1 cellular context compared by ENCODE assay signal in the genomic region with DNA sequence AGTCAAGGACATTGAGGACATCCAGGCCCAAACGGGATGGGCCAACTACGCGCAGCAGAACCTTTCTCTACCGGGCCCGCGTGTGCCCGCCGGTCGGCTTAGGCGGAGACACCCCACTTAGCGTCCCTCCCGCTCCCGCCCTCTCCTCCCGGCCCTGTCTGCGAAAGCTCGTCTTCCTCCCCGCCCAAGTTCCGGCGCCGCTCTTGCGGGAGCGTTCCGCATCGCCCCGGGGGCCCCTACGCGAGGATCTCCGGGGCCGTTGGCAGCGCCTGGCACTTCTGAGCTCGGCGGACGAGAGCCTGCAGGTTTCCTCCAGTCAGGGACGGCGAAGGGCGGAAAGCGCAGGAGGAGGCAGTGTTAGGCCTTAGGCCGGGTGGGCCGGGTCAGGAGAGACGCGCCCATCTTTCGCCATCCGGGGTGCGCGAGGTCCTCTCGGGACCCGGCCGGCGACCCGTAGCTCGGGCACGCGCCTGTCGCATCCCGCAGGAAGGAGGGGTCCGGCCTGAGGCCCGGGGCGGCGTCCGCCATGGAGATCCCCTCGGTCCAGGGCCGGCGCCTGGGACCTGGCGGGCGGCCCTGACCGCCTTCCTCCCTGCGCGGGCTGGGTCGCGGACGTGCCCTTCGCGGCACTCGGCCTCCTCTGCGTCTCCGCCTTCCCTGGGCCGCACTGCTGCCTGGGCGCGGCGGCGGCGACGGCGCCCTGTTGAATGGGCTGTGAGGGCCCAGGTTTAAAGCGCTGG.
TF ChIP-seq lines count a peak whose summit lies in the region.

Gene FEM1B, plus strand, starts transcription at position 141 of the 740 bp plus-strand sequence. CDS start 673 bp downstream, outside the sequence.

TF ChIP-seq in HepG2, 621 proteins besides CTCF, POLR2A, EP300 and RAD21 (continued from another document and continues in another):
- TF ChIP-seq, protein P1, sequence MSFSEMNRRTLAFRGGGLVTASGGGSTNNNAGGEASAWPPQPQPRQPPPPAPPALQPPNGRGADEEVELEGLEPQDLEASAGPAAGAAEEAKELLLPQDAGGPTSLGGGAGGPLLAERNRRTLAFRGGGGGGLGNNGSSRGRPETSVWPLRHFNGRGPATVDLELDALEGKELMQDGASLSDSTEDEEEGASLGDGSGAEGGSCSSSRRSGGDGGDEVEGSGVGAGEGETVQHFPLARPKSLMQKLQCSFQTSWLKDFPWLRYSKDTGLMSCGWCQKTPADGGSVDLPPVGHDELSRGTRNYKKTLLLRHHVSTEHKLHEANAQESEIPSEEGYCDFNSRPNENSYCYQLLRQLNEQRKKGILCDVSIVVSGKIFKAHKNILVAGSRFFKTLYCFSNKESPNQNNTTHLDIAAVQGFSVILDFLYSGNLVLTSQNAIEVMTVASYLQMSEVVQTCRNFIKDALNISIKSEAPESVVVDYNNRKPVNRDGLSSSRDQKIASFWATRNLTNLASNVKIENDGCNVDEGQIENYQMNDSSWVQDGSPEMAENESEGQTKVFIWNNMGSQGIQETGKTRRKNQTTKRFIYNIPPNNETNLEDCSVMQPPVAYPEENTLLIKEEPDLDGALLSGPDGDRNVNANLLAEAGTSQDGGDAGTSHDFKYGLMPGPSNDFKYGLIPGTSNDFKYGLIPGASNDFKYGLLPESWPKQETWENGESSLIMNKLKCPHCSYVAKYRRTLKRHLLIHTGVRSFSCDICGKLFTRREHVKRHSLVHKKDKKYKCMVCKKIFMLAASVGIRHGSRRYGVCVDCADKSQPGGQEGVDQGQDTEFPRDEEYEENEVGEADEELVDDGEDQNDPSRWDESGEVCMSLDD (CRISPR knock-in tag; IDR thresholded peaks at IDR 0.05; ENCODE audit: borderline replicate concordance) = 0 out of 2 replicates have a peak, but pooled peaks have one; percentile 10
- peak; percentile 73; the same call in 1 of the 2 replicates for TF ChIP-seq ZNF124 (CRISPR knock-in tag; IDR thresholded peaks at IDR 0.05)
- no peak; the same call in 1 of the 2 replicates for TF ChIP-seq ZNF709 (CRISPR knock-in tag; IDR thresholded peaks at IDR 0.05)
- TF ChIP-seq ZFP36L1 (CRISPR knock-in tag; IDR thresholded peaks at IDR 0.05) = no peak
- TF ChIP-seq ASH2L (IDR thresholded peaks at IDR 0.05; ENCODE audit: insufficient read length, low read depth, low read length) = peak; percentile 94
- TF ChIP-seq ZNF296 (CRISPR knock-in tag; conservative IDR thresholded peaks at IDR 0.05) = 0 out of 2 replicates have a peak, but pooled peaks have one; percentile 50
- TF ChIP-seq ZNF180 (CRISPR knock-in tag; IDR thresholded peaks at IDR 0.05; ENCODE audit: borderline replicate concordance, low read depth) = no peak
- peak; percentile 92 for TF ChIP-seq POGZ (CRISPR knock-in tag; IDR thresholded peaks at IDR 0.05)
- TF ChIP-seq PITX1 (CRISPR knock-in tag; IDR thresholded peaks at IDR 0.05) = peak; percentile 92
- TF ChIP-seq ATRX (CRISPR knock-in tag; IDR thresholded peaks at IDR 0.05; ENCODE audit: borderline replicate concordance) = no peak
- TF ChIP-seq NR2F1 (CRISPR knock-in tag; IDR thresholded peaks at IDR 0.05) = peak; percentile 11 to 32; a peak in 2 of 4 replicates
- TF ChIP-seq ZNF407 (CRISPR knock-in tag; IDR thresholded peaks at IDR 0.05; ENCODE audit: not compliant biosample characterization) = no peak
- TF ChIP-seq LBX2 (CRISPR knock-in tag; IDR thresholded peaks at IDR 0.05; ENCODE audit: borderline replicate concordance) = no peak
- TF ChIP-seq ZNF556 (CRISPR knock-in tag; IDR thresholded peaks at IDR 0.05; ENCODE audit: borderline replicate concordance) = peak; percentile 63; the same call in 1 of the 2 replicates
- peak; percentile 58; the same call in 1 of the 2 replicates for TF ChIP-seq CENPT (CRISPR knock-in tag; IDR thresholded peaks at IDR 0.05; ENCODE audit: low read depth)
- TF ChIP-seq MZF1 (CRISPR knock-in tag; IDR thresholded peaks at IDR 0.05; ENCODE audit: borderline replicate concordance) = 0 out of 2 replicates have a peak, but pooled peaks have one; percentile 20
- no peak for TF ChIP-seq KIAA2018 (CRISPR knock-in tag; IDR thresholded peaks at IDR 0.05; ENCODE audit: borderline replicate concordance)
- TF ChIP-seq SNAI1 (CRISPR knock-in tag; IDR thresholded peaks at IDR 0.05; ENCODE audit: borderline replicate concordance) = peak; percentile 97
- TF ChIP-seq HMGA1 (CRISPR knock-in tag; conservative IDR thresholded peaks at IDR 0.05) = no peak
- TF ChIP-seq GATAD1 (CRISPR knock-in tag; IDR thresholded peaks at IDR 0.05) = peak; percentile 92
- TF ChIP-seq HNRNPK (IDR thresholded peaks at IDR 0.05; ENCODE audit: low read depth, low read length, poor library complexity, severe bottlenecking) = peak; percentile 74
- TF ChIP-seq, protein P2, sequence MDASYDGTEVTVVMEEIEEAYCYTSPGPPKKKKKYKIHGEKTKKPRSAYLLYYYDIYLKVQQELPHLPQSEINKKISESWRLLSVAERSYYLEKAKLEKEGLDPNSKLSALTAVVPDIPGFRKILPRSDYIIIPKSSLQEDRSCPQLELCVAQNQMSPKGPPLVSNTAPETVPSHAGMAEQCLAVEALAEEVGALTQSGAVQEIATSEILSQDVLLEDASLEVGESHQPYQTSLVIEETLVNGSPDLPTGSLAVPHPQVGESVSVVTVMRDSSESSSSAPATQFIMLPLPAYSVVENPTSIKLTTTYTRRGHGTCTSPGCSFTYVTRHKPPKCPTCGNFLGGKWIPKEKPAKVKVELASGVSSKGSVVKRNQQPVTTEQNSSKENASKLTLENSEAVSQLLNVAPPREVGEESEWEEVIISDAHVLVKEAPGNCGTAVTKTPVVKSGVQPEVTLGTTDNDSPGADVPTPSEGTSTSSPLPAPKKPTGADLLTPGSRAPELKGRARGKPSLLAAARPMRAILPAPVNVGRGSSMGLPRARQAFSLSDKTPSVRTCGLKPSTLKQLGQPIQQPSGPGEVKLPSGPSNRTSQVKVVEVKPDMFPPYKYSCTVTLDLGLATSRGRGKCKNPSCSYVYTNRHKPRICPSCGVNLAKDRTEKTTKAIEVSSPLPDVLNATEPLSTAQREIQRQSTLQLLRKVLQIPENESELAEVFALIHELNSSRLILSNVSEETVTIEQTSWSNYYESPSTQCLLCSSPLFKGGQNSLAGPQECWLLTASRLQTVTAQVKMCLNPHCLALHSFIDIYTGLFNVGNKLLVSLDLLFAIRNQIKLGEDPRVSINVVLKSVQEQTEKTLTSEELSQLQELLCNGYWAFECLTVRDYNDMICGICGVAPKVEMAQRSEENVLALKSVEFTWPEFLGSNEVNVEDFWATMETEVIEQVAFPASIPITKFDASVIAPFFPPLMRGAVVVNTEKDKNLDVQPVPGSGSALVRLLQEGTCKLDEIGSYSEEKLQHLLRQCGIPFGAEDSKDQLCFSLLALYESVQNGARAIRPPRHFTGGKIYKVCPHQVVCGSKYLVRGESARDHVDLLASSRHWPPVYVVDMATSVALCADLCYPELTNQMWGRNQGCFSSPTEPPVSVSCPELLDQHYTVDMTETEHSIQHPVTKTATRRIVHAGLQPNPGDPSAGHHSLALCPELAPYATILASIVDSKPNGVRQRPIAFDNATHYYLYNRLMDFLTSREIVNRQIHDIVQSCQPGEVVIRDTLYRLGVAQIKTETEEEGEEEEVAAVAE (CRISPR knock-in tag; IDR thresholded peaks at IDR 0.05; ENCODE audit: borderline replicate concordance) = peak; percentile 88
